In the genomic region with DNA sequence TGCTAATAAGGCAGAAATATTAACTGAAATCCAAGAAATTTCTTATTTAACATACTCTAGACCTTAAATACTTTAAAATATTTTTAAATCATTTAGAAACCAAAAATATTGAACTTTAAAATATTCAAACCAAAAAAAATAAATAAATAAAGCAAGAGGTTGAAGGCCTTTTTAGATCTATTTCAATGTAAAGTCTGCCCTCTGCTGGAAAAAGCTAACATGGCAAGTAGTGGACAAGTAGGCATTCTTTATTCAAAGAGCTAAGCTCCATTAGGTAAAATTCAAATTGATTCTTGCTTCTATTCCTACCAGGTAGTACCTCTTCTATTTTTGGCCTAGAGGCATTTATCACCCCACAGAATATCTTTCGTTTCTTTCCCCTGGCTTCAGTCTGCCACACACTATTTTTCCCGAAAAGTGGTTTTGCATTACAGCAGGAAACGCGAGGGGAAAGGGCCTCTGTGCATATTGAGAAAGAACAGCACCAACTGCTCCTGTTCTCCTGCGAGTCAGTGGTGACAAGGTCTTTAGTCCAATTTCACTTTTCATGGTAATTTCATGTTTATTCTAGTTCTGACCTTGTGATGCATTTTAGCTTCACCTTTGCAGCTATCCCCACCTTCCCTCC, we compare ENCODE assay signal across 1 cellular context.
TF ChIP-seq lines count a peak whose summit lies in the region.

No MANE protein-coding gene starts in this region.

TF ChIP-seq in endothelial cell of umbilical vein, 7 proteins besides CTCF, POLR2A, EP300 and RAD21:
- TF ChIP-seq JUN (IDR thresholded peaks at IDR 0.05; ENCODE audit: borderline replicate concordance, insufficient read depth, insufficient read length, low read depth) (no peak), POLR2AphosphoS5 (IDR thresholded peaks at IDR 0.05; ENCODE audit: insufficient read depth, low read depth, low read length) (no peak), FOS (IDR thresholded peaks at IDR 0.05; ENCODE audit: borderline replicate concordance, insufficient read depth, low read length) (no peak)
- TF ChIP-seq, protein P1, sequence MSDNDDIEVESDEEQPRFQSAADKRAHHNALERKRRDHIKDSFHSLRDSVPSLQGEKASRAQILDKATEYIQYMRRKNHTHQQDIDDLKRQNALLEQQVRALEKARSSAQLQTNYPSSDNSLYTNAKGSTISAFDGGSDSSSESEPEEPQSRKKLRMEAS (IDR thresholded peaks at IDR 0.05; ENCODE audit: insufficient read depth, insufficient read length): no peak
